16 cellular contexts compared by ENCODE assay signal in the genomic region with DNA sequence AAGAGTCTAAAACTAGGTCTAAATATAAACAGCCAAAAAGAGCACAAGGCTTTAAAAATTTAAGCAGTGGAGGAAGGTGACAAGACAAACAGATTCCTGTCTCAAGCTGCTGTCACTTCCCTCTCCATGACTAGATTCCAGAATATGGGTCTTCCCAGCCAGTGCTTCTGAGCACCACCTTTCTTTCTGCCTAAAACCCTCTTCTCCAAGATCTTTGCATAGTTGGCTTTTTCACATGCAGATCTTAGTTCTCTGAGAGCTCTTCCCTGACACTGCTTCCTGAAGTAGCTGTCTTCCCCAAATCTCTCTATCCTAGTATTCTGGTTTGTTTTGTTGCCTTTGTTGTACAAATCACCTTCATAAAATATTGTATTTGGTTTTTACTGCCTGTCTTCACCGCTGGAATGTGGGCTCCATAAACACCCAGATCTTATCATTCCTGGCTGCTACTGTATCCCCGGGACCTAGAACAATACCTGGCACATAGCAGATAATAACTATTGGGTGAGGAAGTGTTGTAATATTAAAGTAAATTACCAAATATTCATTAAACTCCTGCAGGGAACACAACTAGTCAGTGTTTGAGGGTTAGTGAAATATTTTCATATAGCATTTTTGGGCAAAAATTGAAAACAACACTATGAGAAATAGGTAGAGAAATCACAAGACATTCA.
"Had no signal": no experiment of that assay in that cellular context is flagged by ENCODE, and none has a peak within 500 bp of the region (broad histone marks: within the 10 kb centered on the region; RNA-seq: fewer than 3 reads in every experiment).

No MANE protein-coding gene starts in this region.

- DNase-seq: activated B cell treated with CpG ODN at 0.5 μM for 24 hours; activated CD4-positive, alpha-beta T cell treated with anti-CD3 and anti-CD28 coated beads, Interleukin-2, amount 10 ng/mL, durations not matched to agents 7 days and 5 days; activated CD8-positive, alpha-beta memory T cell treated with anti-CD3 and anti-CD28 coated beads for 24 hours; activated naive CD4-positive, alpha-beta T cell treated with Interleukin-2 at 50 U/mL for 16 hours; left colon; mucosa of descending colon; natural killer cell; right lobe of liver; stimulated activated CD4-positive, alpha-beta T cell treated with anti-CD3 and anti-CD28 coated beads, Interleukin-12 subunit alpha, Interleukin-12 subunit beta, amount 100 ng/mL, for 4 hours; stimulated activated naive CD4-positive, alpha-beta T cell treated with Interleukin-2 at 50 U/mL for 16 hours; testis had no signal

- H3K79me2 ChIP-seq: hepatocyte had no signal

- H3K9me3 Mint-ChIP-seq: activated B cell treated with CpG ODN at 0.5 μM for 24 hours; activated CD4-positive, alpha-beta T cell treated with anti-CD3 and anti-CD28 coated beads, Interleukin-2, amount 10 ng/mL, durations not matched to agents 7 days and 5 days had no signal

- H3K4me2 ChIP-seq: hepatocyte had no signal

- H2AFZ ChIP-seq: hepatocyte had no signal

- H3K27ac ChIP-seq: cardiac muscle cell, hepatocyte, right lobe of liver, testis had no signal

- H3K4me1 Mint-ChIP-seq: activated B cell treated with CpG ODN at 0.5 μM for 24 hours; activated CD4-positive, alpha-beta T cell treated with anti-CD3 and anti-CD28 coated beads, Interleukin-2, amount 10 ng/mL, durations not matched to agents 7 days and 5 days; natural killer cell had no signal

- H3K27ac Mint-ChIP-seq: activated B cell treated with CpG ODN at 0.5 μM for 24 hours; activated CD4-positive, alpha-beta T cell treated with anti-CD3 and anti-CD28 coated beads, Interleukin-2, amount 10 ng/mL, durations not matched to agents 7 days and 5 days; natural killer cell; progenitor cell of endocrine pancreas had no signal

- H3K4me1 ChIP-seq: right lobe of liver, testis had no signal

- H3K9me3 ChIP-seq: mucosa of descending colon, right lobe of liver, testis had no signal

- H3K36me3 ChIP-seq: cardiac muscle cell, right lobe of liver had no signal

- FAIRE-seq: colon, frontal cortex had no signal

- H3K4me3 ChIP-seq: cardiac muscle cell, hepatocyte, mucosa of descending colon, right lobe of liver, testis had no signal

- H3K27me3 ChIP-seq: cardiac muscle cell, hepatocyte, right lobe of liver, testis had no signal

- H3K4me3 Mint-ChIP-seq: activated B cell treated with CpG ODN at 0.5 μM for 24 hours; activated CD4-positive, alpha-beta T cell treated with anti-CD3 and anti-CD28 coated beads, Interleukin-2, amount 10 ng/mL, durations not matched to agents 7 days and 5 days; natural killer cell had no signal

- H3K27me3 Mint-ChIP-seq: activated B cell treated with CpG ODN at 0.5 μM for 24 hours; activated CD4-positive, alpha-beta T cell treated with anti-CD3 and anti-CD28 coated beads, Interleukin-2, amount 10 ng/mL, durations not matched to agents 7 days and 5 days; progenitor cell of endocrine pancreas had no signal

- H3K36me3 Mint-ChIP-seq: natural killer cell had no signal

- ATAC-seq: left colon, mucosa of descending colon, natural killer cell, right lobe of liver had no signal
